ENCODE assay signal across 15 cellular contexts in genomic region chr10:7085147-7085912, GRCh38.
DNase-seq lines count a peak whose midpoint lies in the region; ATAC-seq, FAIRE-seq and TF ChIP-seq lines count a peak whose summit lies in the region.
"Had no signal": no experiment of that assay in that cellular context is flagged by ENCODE, and none has a peak within 500 bp of the region (broad histone marks: within the 10 kb centered on the region; RNA-seq: fewer than 3 reads in every experiment).

No MANE protein-coding gene starts in this region.

- peak overlapping the region; percentile 62 for H3K4me3 Mint-ChIP-seq in type B pancreatic cell
- H3K4me3 Mint-ChIP-seq: activated T-helper 17 cell treated with anti-CD3 and anti-CD28 coated beads, Interleukin-2, amount 50 U/mL, for 72 hours; natural killer cell treated with Interleukin-12 subunit alpha and Interleukin-12 subunit beta and Interleukin-15 and Interleukin-18, amount 100 ng/mL, for 72 hours; stimulated activated naive CD8-positive, alpha-beta T cell treated with anti-CD3 and anti-CD28 coated beads, Interleukin-15, amount 100 ng/mL, for 72 hours had no signal

- H3K9me3 Mint-ChIP-seq in type B pancreatic cell, result no peaks in the 10 kb centered on the region
- H3K9me3 Mint-ChIP-seq: stimulated activated naive CD8-positive, alpha-beta T cell treated with anti-CD3 and anti-CD28 coated beads, Interleukin-15, amount 100 ng/mL, for 72 hours had no signal

- no peak for TF ChIP-seq CTCF in K562 (IDR thresholded peaks at IDR 0.05 in 2 of 3, conservative IDR thresholded peaks at IDR 0.05 in 1 of 3; ENCODE audit: insufficient read depth in 2 of 3, low read depth in 1 of 3, low read length in 3 of 3)
- no peak for TF ChIP-seq CTCF in type B pancreatic cell (conservative IDR thresholded peaks at IDR 0.05)

- H3K27me3 ChIP-seq in K562 (ENCODE audit: control insufficient read depth in 2 of 2, insufficient read depth in 2 of 2, low read length in 2 of 2), result peaks cover 0 to 1% of the 10 kb centered on the region in 2 experiments; a peak in 2 of 5 replicates

- no peaks in the 10 kb centered on the region for H3K9me1 ChIP-seq in K562 (ENCODE audit: control insufficient read depth, insufficient read depth, low read length)

- no peaks in the 10 kb centered on the region for H3K36me3 ChIP-seq in K562 (ENCODE audit: control insufficient read depth, insufficient read depth, low read length)

- H3K9ac ChIP-seq in K562 (ENCODE audit: insufficient read depth in 1 of 2, low read depth in 2 of 2, low read length in 2 of 2), result no peak overlapping the region

- in situ Hi-C loops in K562 (cut with MboI), result no loop called here

- no peaks in the 10 kb centered on the region for H3K9me3 ChIP-seq in K562 (replicated peaks; ENCODE audit: control insufficient read depth, insufficient read depth, low read depth, low read length)

- H3K4me3 ChIP-seq in K562, result no peak overlapping the region

- POLR2A ChIA-PET in K562 (lab: Yijun Ruan, JAX), result interaction anchor here (1.5 kb wide), 1 partner anchor 8 kb away, joined by 3 read pairs; no protein-coding TSS in a partner anchor

- H3K27ac Mint-ChIP-seq in type B pancreatic cell, result peak overlapping the region; percentile 7
- H3K27ac Mint-ChIP-seq: activated T-helper 17 cell treated with anti-CD3 and anti-CD28 coated beads, Interleukin-2, amount 50 U/mL, for 72 hours; stimulated activated naive CD8-positive, alpha-beta T cell treated with anti-CD3 and anti-CD28 coated beads, Interleukin-15, amount 100 ng/mL, for 72 hours had no signal

- no peak overlapping the region for H3K27ac ChIP-seq in K562 (ENCODE audit: extremely low read depth, low read depth, low read length)

- peak overlapping the region; percentile 46; the same call in 1 of the 2 replicates for H2AFZ ChIP-seq in K562 (ENCODE audit: low read depth, low read length)

- no peaks in the 10 kb centered on the region for H3K36me3 Mint-ChIP-seq in type B pancreatic cell
- H3K36me3 Mint-ChIP-seq: natural killer cell treated with Interleukin-12 subunit alpha and Interleukin-12 subunit beta and Interleukin-15 and Interleukin-18, amount 100 ng/mL, for 72 hours had no signal

- peaks cover 58% of the 10 kb centered on the region for H3K27me3 Mint-ChIP-seq in type B pancreatic cell

- TF ChIP-seq POLR2A in K562 (conservative IDR thresholded peaks at IDR 0.05), result no peak

- peaks cover 28% of the 10 kb centered on the region for H3K4me1 Mint-ChIP-seq in type B pancreatic cell (ENCODE audit: unreplicated experiment)
- H3K4me1 Mint-ChIP-seq: activated T-helper 17 cell treated with anti-CD3 and anti-CD28 coated beads, Interleukin-2, amount 50 U/mL, for 72 hours; stimulated activated naive CD8-positive, alpha-beta T cell treated with anti-CD3 and anti-CD28 coated beads, Interleukin-15, amount 100 ng/mL, for 72 hours had no signal

- WGBS in K562 (ENCODE audit: insufficient coverage, low coverage, missing lambda C conversion rate), result 47% methylated on average over 10 of the region's 10 CpGs

- DNase-seq in SIG-M5 treated with dmso at 0.1 percent for 504 hours (lab: John Stamatoyannopoulos, UW; ENCODE audit: unreplicated experiment) (peak; percentile 91), SIG-M5 (lab: John Stamatoyannopoulos, UW) (no peak), K562 (ENCODE audit: extremely low read depth in 1 of 4, low spot score in 3 of 4) (no peak), midbrain (lab: John Stamatoyannopoulos, UW) (peak; percentile 88), type B pancreatic cell (ENCODE audit: extremely low spot score, unreplicated experiment) (no peak), NCI-H446 treated with DMSO at 0.1 percent for 48 hours (lab: John Stamatoyannopoulos, UW) (no peak), NCI-H510A (lab: John Stamatoyannopoulos, UW) (no peak)
- DNase-seq: activated CD4-positive, alpha-beta T cell treated with anti-CD3 and anti-CD28 coated beads for 4 hours; central memory CD4-positive, alpha-beta T cell; DMS53; NCI-H526; stimulated activated naive CD8-positive, alpha-beta T cell treated with anti-CD3 and anti-CD28 coated beads, Interleukin-15, amount 100 ng/mL, for 72 hours had no signal

- BruUV-seq in K562 (replicated peaks; lab: Mats Ljungman, UMichigan), result no TSS peak

- ATAC-seq in K562 (no peak), HG03039 (IDR thresholded peaks at IDR 0.05; ENCODE audit: unreplicated experiment) (no peak)
- ATAC-seq: activated T-helper 17 cell treated with anti-CD3 and anti-CD28 coated beads, Interleukin-2, amount 50 U/mL, for 72 hours; natural killer cell treated with Interleukin-12 subunit alpha and Interleukin-12 subunit beta and Interleukin-15 and Interleukin-18, amount 100 ng/mL, for 72 hours; stimulated activated naive CD8-positive, alpha-beta T cell treated with anti-CD3 and anti-CD28 coated beads, Interleukin-15, amount 100 ng/mL, for 72 hours had no signal

- TF ChIP-seq RAD21 in K562 (CRISPR knock-in tag; conservative IDR thresholded peaks at IDR 0.05 in 1 of 2, IDR thresholded peaks at IDR 0.05 in 1 of 2), result no peak

- intact Hi-C loops in K562 (cut with micrococcal nuclease), result no loop called here

- H3K4me2 ChIP-seq in K562 (ENCODE audit: insufficient read depth, low read length), result no peak overlapping the region

- no peaks in the 10 kb centered on the region for H3K79me2 ChIP-seq in K562 (ENCODE audit: control insufficient read depth, insufficient read depth, low read length)

- CTCF ChIA-PET in K562 (lab: Yijun Ruan, JAX; ENCODE audit: low intra/inter-chr PET ratio), result no interaction called here

- no peak for TF ChIP-seq EP300 in K562 (IDR thresholded peaks at IDR 0.05; ENCODE audit: low read length)

- peak; percentile 23 for FAIRE-seq in K562 (lab: Jason Lieb, UNC)

- H3K4me1 ChIP-seq in K562 (replicated peaks in 1 of 2; ENCODE audit: control insufficient read depth in 2 of 2, insufficient read depth in 2 of 2, low read length in 2 of 2), result no peaks in the 10 kb centered on the region

- no peaks in the 10 kb centered on the region for H4K20me1 ChIP-seq in K562 (replicated peaks; ENCODE audit: control insufficient read depth, insufficient read depth, low read length)

TF ChIP-seq in K562, 482 proteins besides CTCF, POLR2A, EP300 and RAD21:
- no peak for TF ChIP-seq NFATC3 (IDR thresholded peaks at IDR 0.05)
- no peak for TF ChIP-seq ZNF212 (CRISPR knock-in tag; IDR thresholded peaks at IDR 0.05)
TF ChIP-seq in K562: peak in this region for 0.

Comparison
In these comparisons a context has a peak if more than half of its experiments do, and no peak if none do; other contexts are left out.
1. DNase-seq: peak in SIG-M5 treated with dmso at 0.1 percent for 504 hours (single experiment) and midbrain (single experiment); none in SIG-M5 (single experiment), K562 (0 of 4), type B pancreatic cell (single experiment), NCI-H446 treated with DMSO at 0.1 percent for 48 hours (single experiment) and NCI-H510A (single experiment).